ENCODE assay signal across 7 cellular contexts in the genomic region with DNA sequence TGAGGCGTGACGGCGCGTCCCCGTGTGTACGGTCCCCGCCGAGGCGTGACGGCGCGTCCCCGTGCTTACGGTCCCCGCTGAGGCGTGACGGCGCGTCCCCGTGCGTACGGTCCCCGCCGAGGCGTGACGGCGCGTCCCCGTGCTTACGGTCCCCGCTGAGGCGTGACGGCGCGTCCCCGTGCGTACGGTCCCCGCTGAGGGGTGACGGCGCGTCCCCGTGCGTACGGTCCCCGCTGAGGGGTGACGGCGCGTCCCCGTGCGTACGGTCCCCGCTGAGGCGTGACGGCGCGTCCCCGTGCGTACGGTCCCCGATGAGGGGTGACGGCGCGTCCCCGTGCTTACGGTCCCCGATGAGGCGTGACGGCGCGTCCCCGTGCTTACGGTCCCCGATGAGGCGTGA. TPM values are rescaled to one million over a fixed set of nuclear protein-coding genes. Genes with fewer than 3 reads are reported as not detected.
"Had no signal": no experiment of that assay in that cellular context is flagged by ENCODE, and none has a peak within 500 bp of the region (broad histone marks: within the 10 kb centered on the region; RNA-seq: fewer than 3 reads in every experiment).

No MANE protein-coding gene starts in this region.

RNA-seq across cellular contexts. Expression of a gene that starts 20.5 kb away (rescaled TPM):
- total RNA-seq: LHCN-M2, MCF 10A, NCI-H460, PC-3, Peyer's patch, Right ventricle myocardium superior had no signal
- polyA plus RNA-seq: SK-N-SH had no signal
